11 cellular contexts compared by ENCODE assay signal in genomic region chr12:93449277-93449676, GRCh38. TPM values are rescaled to one million over a fixed set of nuclear protein-coding genes. Genes with fewer than 3 reads are reported as not detected.
DNase-seq lines count a peak whose midpoint lies in the region; ATAC-seq and TF ChIP-seq lines count a peak whose summit lies in the region.
"Had no signal": no experiment of that assay in that cellular context is flagged by ENCODE, and none has a peak within 500 bp of the region (broad histone marks: within the 10 kb centered on the region; RNA-seq: fewer than 3 reads in every experiment).

No MANE protein-coding gene starts in this region.

- DNase-seq in left colon, result no peak
- no peak for DNase-seq in osteocyte (ENCODE audit: extremely low spot score, unreplicated experiment)
- no peak for DNase-seq in amniotic stem cell (lab: John Stamatoyannopoulos, UW)
- DNase-seq: activated gamma-delta T cell; DMS 273 treated with DMSO at 0.1 percent for 48 hours; stimulated activated CD4-positive, alpha-beta T cell treated with anti-CD3 and anti-CD28 coated beads, Interleukin-1b, Interleukin-23, amount 100 ng/mL, for 48 hours; WERI-Rb-1 had no signal

- no peaks in the 10 kb centered on the region for H3K27me3 Mint-ChIP-seq in osteocyte (ENCODE audit: unreplicated experiment)

- H3K27ac Mint-ChIP-seq in osteocyte (ENCODE audit: unreplicated experiment), result no peak overlapping the region

- TF ChIP-seq CTCF in osteocyte (IDR thresholded peaks at IDR 0.05), result no peak

- H3K4me1 Mint-ChIP-seq in osteocyte (ENCODE audit: unreplicated experiment), result peaks cover 6% of the 10 kb centered on the region

- ATAC-seq in GM18858 (IDR thresholded peaks at IDR 0.05; ENCODE audit: unreplicated experiment) (peak; percentile 82), GM21390 (IDR thresholded peaks at IDR 0.05; ENCODE audit: unreplicated experiment) (peak; percentile 90), HG03139 (IDR thresholded peaks at IDR 0.05; ENCODE audit: unreplicated experiment) (peak; percentile 83), left colon (peak; percentile 17), GM19397 (IDR thresholded peaks at IDR 0.05; ENCODE audit: unreplicated experiment) (no peak)

- no peaks in the 10 kb centered on the region for H3K36me3 Mint-ChIP-seq in osteocyte (ENCODE audit: unreplicated experiment)

- intact Hi-C loops in left colon (cut with DNase I, micrococcal nuclease), result no loop called here

- H3K4me3 Mint-ChIP-seq in osteocyte (ENCODE audit: unreplicated experiment), result no peak overlapping the region

- no peaks in the 10 kb centered on the region for H3K9me3 Mint-ChIP-seq in osteocyte (ENCODE audit: unreplicated experiment)

RNA-seq across cellular contexts. Expression of gene UBE2N, which starts 7.5 kb away (rescaled TPM):
- total RNA-seq in left colon (10 to 100 TPM; 73.1 to 83.5 TPM), osteocyte (68.3 and 70.6 TPM in 2 replicates)

RNA-seq across cellular contexts. Expression of gene MRPL42, which starts 18.0 kb away (rescaled TPM):
- total RNA-seq in left colon (10 to 100 TPM; 58.2 to 65.1 TPM), osteocyte (52.2 and 55.8 TPM in 2 replicates)
